ENCODE assay signal across 8 cellular contexts in the genomic region with DNA sequence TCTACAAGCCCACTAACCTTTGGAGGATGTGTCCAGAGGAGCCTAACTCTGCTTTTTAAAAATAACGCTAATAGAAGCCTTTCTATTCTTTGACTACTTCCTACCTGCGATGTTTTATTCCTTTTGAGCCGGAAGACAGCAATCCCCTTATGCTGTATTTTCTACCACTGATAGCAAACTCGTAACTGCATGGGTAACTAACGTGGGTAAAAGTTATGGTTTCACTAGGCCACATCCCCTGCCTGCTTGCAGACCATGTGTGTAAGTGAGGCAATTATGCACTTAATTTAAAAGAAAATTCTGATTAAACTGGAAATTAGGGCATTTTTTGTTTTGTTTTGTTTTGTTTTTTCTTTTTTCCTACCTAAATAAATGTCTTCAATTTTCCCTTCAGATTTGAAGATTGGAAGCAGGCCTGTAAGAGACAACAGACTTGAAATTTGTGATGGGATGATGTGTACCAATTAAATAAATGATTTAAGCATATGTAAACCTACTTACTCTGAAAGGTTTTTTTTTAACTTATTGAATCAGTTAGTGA. TPM values are rescaled to one million over a fixed set of nuclear protein-coding genes. Genes with fewer than 3 reads are reported as not detected.
DNase-seq lines count a peak whose midpoint lies in the region; ATAC-seq and TF ChIP-seq lines count a peak whose summit lies in the region.

No MANE protein-coding gene starts in this region.

- intact Hi-C loops in body of pancreas (cut with DNase I), result no loop called here
- intact Hi-C loops in left colon (cut with DNase I, micrococcal nuclease), result no loop called here

- peak; percentile 49 for DNase-seq in NCI-H748 (lab: John Stamatoyannopoulos, UW; ENCODE audit: unreplicated experiment)
- no peak for DNase-seq in NCI-H748 treated with DMSO at 0.1 percent for 48 hours (lab: John Stamatoyannopoulos, UW)
- DNase-seq in LHCN-M2 (ENCODE audit: low read depth), result peak; percentile 28
- no peak for DNase-seq in body of pancreas
- peak in 1 of 2 donors; percentile 12 for DNase-seq in left colon
- no peak for DNase-seq in thoracic aorta (ENCODE audit: low spot score)
- DNase-seq in NCI-H510A treated with DMSO at 0.1 percent for 48 hours (lab: John Stamatoyannopoulos, UW), result no peak

- H3K4me1 ChIP-seq in body of pancreas (peaks cover 29% of the 10 kb centered on the region), thoracic aorta (ENCODE audit: control insufficient read depth in 1 of 2, low read depth in 2 of 2) (peaks cover 12 to 31% of the 10 kb centered on the region in 2 donors)

- H3K4me3 ChIP-seq in body of pancreas, result peak overlapping the region; percentile 41 to 92
- peak overlapping the region; percentile 97 for H3K4me3 ChIP-seq in thoracic aorta

- WGBS in body of pancreas, 2 donors, result 0 to 1% methylated on average over 5 of the region's 5 CpGs

- peak; percentile 24 for ATAC-seq in GM21786 (IDR thresholded peaks at IDR 0.05; ENCODE audit: unreplicated experiment)
- ATAC-seq in body of pancreas, result no peak
- peak; percentile 21 for ATAC-seq in left colon
- no peak for ATAC-seq in thoracic aorta (ENCODE audit: insufficient number of reproducible peaks, low FRiP score, low read depth)

- no peaks in the 10 kb centered on the region for H3K9me3 ChIP-seq in body of pancreas
- H3K9me3 ChIP-seq in thoracic aorta, result no peaks in the 10 kb centered on the region

- H3K27me3 ChIP-seq in body of pancreas, result no peaks in the 10 kb centered on the region
- no peaks in the 10 kb centered on the region for H3K27me3 ChIP-seq in thoracic aorta (replicated peaks; ENCODE audit: insufficient read depth)

- H3K27ac ChIP-seq in body of pancreas (peak overlapping the region; percentile 95 to 97 (median 96)), thoracic aorta (peak overlapping the region; percentile 92 to 94)

- no peak for TF ChIP-seq CTCF in body of pancreas (IDR thresholded peaks at IDR 0.05)
- no peak for TF ChIP-seq CTCF in thoracic aorta (IDR thresholded peaks at IDR 0.05)

- peaks cover 0 to 6% of the 10 kb centered on the region in 2 donors for H3K36me3 ChIP-seq in body of pancreas (replicated peaks in 1 of 2; ENCODE audit: insufficient read depth in 1 of 2, low read depth in 2 of 2)
- H3K36me3 ChIP-seq in thoracic aorta, result peaks cover 6% of the 10 kb centered on the region

- TF ChIP-seq POLR2A in body of pancreas (IDR thresholded peaks at IDR 0.05), result no peak

RNA-seq across cellular contexts. Expression of a gene that starts 0.9 kb away (rescaled TPM):
- total RNA-seq in LHCN-M2 (2014; rRNA removed), result 27.1 and 27.5 TPM in 2 replicates
- polyA plus RNA-seq in LHCN-M2 (2012), result 6.6 TPM
- 10 to 100 TPM; 15.5 to 21.0 TPM for total RNA-seq in body of pancreas
- 10 to 100 TPM; 23.9 to 26.9 TPM for total RNA-seq in left colon
- total RNA-seq in thoracic aorta, result 10 to 100 TPM; 17.2 to 24.6 TPM

RNA-seq across cellular contexts. Expression of a gene that starts 40.4 kb away (rescaled TPM):
- not detected in 2 replicates for total RNA-seq in LHCN-M2 (2014; rRNA removed)
- polyA plus RNA-seq in LHCN-M2 (2012), result not detected
- total RNA-seq in body of pancreas, result 1 to 10 TPM; 4.9 to 9.6 TPM
- total RNA-seq in left colon, result 1 to 10 TPM; 3.4 TPM
- 10 to 100 TPM; 47.3 to 98.8 TPM for total RNA-seq in thoracic aorta

Comparison
In these comparisons a context has a peak if more than half of its experiments do, and no peak if none do; other contexts are left out.
1. DNase-seq: peak in NCI-H748 (single experiment) and LHCN-M2 (single experiment); none in NCI-H748 treated with DMSO at 0.1 percent for 48 hours (single experiment), body of pancreas (0 of 4), thoracic aorta (single experiment) and NCI-H510A treated with DMSO at 0.1 percent for 48 hours (single experiment).
2. ATAC-seq: peak in GM21786 (single experiment) and left colon (single experiment); none in body of pancreas (single experiment) and thoracic aorta (single experiment).
3. RNA of a gene that starts 40.4 kb away (total RNA-seq): 47.3 to 98.8 TPM in thoracic aorta; 4.9 to 9.6 TPM in body of pancreas, 3.4 TPM in left colon and not detected in LHCN-M2; every median in the first group is over 4 times any median in the second.